In the genomic region with DNA sequence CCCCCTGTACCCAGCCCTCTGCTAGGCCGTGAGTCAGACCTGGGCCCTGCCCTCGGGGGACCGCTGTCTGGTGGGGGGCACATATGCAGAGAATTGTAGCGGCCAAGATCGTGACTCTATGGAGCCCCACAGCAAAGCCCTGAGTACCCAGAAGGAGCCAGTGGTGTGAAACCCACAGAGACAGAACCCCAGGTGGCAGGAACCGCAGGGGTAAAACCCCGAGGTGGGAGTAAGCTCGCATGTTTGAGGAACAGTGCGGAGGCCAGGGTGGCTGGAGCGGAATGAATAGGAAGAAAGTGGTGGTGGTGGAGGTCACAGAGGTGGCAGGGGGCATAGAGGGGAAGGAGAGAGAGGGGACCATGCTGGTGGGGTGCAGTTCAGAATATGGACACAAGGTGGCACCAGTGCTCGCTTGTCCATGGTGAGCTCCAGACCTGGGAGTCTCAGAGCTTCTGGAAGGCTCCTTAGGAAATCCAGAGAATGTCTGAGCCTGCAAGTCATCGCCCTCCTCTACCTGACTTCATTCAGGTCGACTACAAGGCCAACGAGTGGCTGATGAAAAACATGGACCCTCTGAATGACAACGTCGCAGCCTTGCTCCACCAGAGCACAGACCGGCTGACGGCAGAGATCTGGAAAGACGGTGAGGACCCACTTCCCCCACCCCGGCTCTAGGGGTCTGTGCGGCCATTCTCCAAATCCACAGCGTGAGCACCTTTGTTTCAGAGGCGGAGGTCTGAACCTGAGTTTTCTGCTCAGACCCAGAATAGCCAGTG, we compare ENCODE assay signal across 8 cellular contexts. TPM values are rescaled to one million over a fixed set of nuclear protein-coding genes. Genes with fewer than 3 reads are reported as not detected.
DNase-seq lines count a peak whose midpoint lies in the region; ATAC-seq and TF ChIP-seq lines count a peak whose summit lies in the region.

No MANE protein-coding gene starts in this region.

- H3K79me2 ChIP-seq in OCI-LY3 (ENCODE audit: low read length): no peaks in the 10 kb centered on the region

- peak overlapping the region; percentile 18; the same call in 1 of the 2 replicates for H3K9ac ChIP-seq in OCI-LY3 (ENCODE audit: low read length)

- H3K4me2 ChIP-seq in OCI-LY3 (ENCODE audit: low read length): peak overlapping the region; percentile 40

- H2AFZ ChIP-seq in OCI-LY3 (ENCODE audit: low read depth, low read length): peak overlapping the region; percentile 56; the same call in 1 of the 2 replicates

- peaks cover 14% of the 10 kb centered on the region for H3K4me1 ChIP-seq in OCI-LY3 (ENCODE audit: low read length)

- H3K9me3 Mint-ChIP-seq in brain: peaks cover 16 to 94% (median 41%) of the 10 kb centered on the region in 5 experiments

- peaks cover 28% of the 10 kb centered on the region for H3K9me3 ChIP-seq in OCI-LY3 (ENCODE audit: insufficient read depth, low read length)

- 0 out of 2 replicates have a peak overlapping the region, but pooled peaks have one; percentile 5 for H3K4me3 ChIP-seq in OCI-LY3 (ENCODE audit: low read length)

- no peaks in the 10 kb centered on the region for H4K20me1 ChIP-seq in OCI-LY3 (ENCODE audit: insufficient read depth, low read length)

- ATAC-seq in GM18909 (IDR thresholded peaks at IDR 0.05; ENCODE audit: poor library complexity, unreplicated experiment): no peak

- peak overlapping the region; percentile 1; the same call in 1 of the 2 replicates for H3K27ac ChIP-seq in OCI-LY3 (ENCODE audit: low read length)

- H3K4me3 Mint-ChIP-seq in brain: no peak overlapping the region

- H3K4me1 Mint-ChIP-seq in brain: no peaks in the 10 kb centered on the region

- DNase-seq in midbrain (lab: John Stamatoyannopoulos, UW) (peak; percentile 13), NCI-H2171 (lab: John Stamatoyannopoulos, UW) (no peak), mesenteric fat pad (ENCODE audit: low spot score) (no peak), retina (no peak)

- peaks cover 63% of the 10 kb centered on the region for H3K36me3 Mint-ChIP-seq in brain

- no peak overlapping the region for H3K27ac Mint-ChIP-seq in brain

- TF ChIP-seq CTCF in GM12873 (IDR thresholded peaks at IDR 0.05; ENCODE audit: insufficient read depth, low read depth, low read length, missing control alignments) (peak; percentile 87), OCI-LY3 (IDR thresholded peaks at IDR 0.05; ENCODE audit: low read depth, low read length) (peak; percentile 90), brain (conservative IDR thresholded peaks at IDR 0.05) (peak; percentile 25 to 58)

- peaks cover 15% of the 10 kb centered on the region; the same call in 1 of the 2 replicates for H3K27me3 ChIP-seq in OCI-LY3 (ENCODE audit: low read depth, low read length)

- H3K36me3 ChIP-seq in OCI-LY3 (replicated peaks; ENCODE audit: low read depth, low read length): peaks cover 13% of the 10 kb centered on the region

- H3K27me3 Mint-ChIP-seq in brain: peaks cover 7% of the 10 kb centered on the region

RNA-seq across cellular contexts. Expression of a gene that starts 48.9 kb away (rescaled TPM):
- polyA plus RNA-seq in brain (ENCODE audit: insufficient read depth, low read depth, low replicate concordance): 55.9 TPM
- 26.4 TPM for total RNA-seq in mesenteric fat pad
